ENCODE assay signal across 1 cellular context in the genomic region with DNA sequence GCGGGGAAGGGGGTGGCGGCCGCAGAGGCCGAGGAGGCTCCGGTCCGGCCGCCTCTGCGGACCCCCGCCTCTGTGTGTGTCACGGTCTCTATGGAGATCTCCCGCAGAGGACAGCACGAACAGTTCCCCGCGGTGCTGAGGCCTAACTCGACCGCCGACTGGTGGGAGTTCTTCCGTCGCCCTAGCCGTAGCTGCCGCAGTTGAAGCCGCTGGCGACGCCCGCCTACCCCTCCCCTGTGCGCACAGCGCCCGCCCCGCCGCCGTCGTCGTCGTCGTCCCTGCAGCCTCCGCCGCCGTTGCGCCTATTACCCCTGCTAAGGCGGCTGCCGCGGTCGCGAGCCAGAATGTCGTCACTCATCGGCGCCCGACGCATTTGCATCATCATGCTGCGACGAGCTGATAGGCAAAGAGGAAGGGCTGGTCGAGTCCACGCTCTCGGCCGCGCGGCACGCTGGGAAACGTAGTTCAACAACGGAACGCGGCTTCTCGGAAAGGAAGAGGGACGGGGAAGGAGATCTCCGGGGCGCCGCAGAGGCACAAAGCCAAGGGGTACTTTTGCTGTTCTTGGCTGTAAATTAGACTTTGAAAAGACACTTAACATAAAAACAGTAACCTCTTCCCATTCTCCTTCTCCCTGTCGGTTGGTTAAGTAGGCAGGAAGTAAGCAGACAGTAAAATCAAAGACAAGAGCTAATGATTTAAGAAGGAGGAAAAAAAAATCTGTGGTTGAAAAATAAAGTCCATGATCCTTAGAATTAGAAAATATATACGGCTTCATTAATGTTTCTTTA.
TF ChIP-seq lines count a peak whose summit lies in the region.

A gene (minus strand): TSS at position 346 of the 791 bp plus-strand sequence. CDS start 538 bp downstream, outside the sequence.

TF ChIP-seq in K562, 482 proteins besides CTCF, POLR2A, EP300 and RAD21 (continued from another document and continues in another):
- TF ChIP-seq, protein P1, sequence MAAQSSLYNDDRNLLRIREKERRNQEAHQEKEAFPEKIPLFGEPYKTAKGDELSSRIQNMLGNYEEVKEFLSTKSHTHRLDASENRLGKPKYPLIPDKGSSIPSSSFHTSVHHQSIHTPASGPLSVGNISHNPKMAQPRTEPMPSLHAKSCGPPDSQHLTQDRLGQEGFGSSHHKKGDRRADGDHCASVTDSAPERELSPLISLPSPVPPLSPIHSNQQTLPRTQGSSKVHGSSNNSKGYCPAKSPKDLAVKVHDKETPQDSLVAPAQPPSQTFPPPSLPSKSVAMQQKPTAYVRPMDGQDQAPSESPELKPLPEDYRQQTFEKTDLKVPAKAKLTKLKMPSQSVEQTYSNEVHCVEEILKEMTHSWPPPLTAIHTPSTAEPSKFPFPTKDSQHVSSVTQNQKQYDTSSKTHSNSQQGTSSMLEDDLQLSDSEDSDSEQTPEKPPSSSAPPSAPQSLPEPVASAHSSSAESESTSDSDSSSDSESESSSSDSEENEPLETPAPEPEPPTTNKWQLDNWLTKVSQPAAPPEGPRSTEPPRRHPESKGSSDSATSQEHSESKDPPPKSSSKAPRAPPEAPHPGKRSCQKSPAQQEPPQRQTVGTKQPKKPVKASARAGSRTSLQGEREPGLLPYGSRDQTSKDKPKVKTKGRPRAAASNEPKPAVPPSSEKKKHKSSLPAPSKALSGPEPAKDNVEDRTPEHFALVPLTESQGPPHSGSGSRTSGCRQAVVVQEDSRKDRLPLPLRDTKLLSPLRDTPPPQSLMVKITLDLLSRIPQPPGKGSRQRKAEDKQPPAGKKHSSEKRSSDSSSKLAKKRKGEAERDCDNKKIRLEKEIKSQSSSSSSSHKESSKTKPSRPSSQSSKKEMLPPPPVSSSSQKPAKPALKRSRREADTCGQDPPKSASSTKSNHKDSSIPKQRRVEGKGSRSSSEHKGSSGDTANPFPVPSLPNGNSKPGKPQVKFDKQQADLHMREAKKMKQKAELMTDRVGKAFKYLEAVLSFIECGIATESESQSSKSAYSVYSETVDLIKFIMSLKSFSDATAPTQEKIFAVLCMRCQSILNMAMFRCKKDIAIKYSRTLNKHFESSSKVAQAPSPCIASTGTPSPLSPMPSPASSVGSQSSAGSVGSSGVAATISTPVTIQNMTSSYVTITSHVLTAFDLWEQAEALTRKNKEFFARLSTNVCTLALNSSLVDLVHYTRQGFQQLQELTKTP (IDR thresholded peaks at IDR 0.05; ENCODE audit: low read depth in 1 of 2, partially characterized antibody in 2 of 2): peak in 1 of 2 experiments; percentile 90
- TF ChIP-seq, protein P2, sequence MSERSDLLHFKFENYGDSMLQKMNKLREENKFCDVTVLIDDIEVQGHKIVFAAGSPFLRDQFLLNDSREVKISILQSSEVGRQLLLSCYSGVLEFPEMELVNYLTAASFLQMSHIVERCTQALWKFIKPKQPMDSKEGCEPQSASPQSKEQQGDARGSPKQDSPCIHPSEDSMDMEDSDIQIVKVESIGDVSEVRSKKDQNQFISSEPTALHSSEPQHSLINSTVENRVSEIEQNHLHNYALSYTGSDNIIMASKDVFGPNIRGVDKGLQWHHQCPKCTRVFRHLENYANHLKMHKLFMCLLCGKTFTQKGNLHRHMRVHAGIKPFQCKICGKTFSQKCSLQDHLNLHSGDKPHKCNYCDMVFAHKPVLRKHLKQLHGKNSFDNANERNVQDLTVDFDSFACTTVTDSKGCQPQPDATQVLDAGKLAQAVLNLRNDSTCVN (CRISPR knock-in tag; IDR thresholded peaks at IDR 0.05): no peak
- TF ChIP-seq SLC30A9 (CRISPR knock-in tag; IDR thresholded peaks at IDR 0.05) (no peak), ZNF253 (CRISPR knock-in tag; conservative IDR thresholded peaks at IDR 0.05) (no peak), POLR2B (IDR thresholded peaks at IDR 0.05; ENCODE audit: low read depth, partially characterized antibody) (peak; percentile 29), RBM15 (IDR thresholded peaks at IDR 0.05; ENCODE audit: insufficient read depth, low read length) (0 out of 2 replicates have a peak, but pooled peaks have one; percentile 19), PHTF2 (CRISPR knock-in tag; IDR thresholded peaks at IDR 0.05) (no peak), ZNF174 (CRISPR knock-in tag; IDR thresholded peaks at IDR 0.05) (no peak), MAFG (tag; conservative IDR thresholded peaks at IDR 0.05) (no peak), ZEB2 (IDR thresholded peaks at IDR 0.05) (peak; percentile 88), RFX7 (CRISPR knock-in tag; IDR thresholded peaks at IDR 0.05) (no peak)
- TF ChIP-seq, protein P3, sequence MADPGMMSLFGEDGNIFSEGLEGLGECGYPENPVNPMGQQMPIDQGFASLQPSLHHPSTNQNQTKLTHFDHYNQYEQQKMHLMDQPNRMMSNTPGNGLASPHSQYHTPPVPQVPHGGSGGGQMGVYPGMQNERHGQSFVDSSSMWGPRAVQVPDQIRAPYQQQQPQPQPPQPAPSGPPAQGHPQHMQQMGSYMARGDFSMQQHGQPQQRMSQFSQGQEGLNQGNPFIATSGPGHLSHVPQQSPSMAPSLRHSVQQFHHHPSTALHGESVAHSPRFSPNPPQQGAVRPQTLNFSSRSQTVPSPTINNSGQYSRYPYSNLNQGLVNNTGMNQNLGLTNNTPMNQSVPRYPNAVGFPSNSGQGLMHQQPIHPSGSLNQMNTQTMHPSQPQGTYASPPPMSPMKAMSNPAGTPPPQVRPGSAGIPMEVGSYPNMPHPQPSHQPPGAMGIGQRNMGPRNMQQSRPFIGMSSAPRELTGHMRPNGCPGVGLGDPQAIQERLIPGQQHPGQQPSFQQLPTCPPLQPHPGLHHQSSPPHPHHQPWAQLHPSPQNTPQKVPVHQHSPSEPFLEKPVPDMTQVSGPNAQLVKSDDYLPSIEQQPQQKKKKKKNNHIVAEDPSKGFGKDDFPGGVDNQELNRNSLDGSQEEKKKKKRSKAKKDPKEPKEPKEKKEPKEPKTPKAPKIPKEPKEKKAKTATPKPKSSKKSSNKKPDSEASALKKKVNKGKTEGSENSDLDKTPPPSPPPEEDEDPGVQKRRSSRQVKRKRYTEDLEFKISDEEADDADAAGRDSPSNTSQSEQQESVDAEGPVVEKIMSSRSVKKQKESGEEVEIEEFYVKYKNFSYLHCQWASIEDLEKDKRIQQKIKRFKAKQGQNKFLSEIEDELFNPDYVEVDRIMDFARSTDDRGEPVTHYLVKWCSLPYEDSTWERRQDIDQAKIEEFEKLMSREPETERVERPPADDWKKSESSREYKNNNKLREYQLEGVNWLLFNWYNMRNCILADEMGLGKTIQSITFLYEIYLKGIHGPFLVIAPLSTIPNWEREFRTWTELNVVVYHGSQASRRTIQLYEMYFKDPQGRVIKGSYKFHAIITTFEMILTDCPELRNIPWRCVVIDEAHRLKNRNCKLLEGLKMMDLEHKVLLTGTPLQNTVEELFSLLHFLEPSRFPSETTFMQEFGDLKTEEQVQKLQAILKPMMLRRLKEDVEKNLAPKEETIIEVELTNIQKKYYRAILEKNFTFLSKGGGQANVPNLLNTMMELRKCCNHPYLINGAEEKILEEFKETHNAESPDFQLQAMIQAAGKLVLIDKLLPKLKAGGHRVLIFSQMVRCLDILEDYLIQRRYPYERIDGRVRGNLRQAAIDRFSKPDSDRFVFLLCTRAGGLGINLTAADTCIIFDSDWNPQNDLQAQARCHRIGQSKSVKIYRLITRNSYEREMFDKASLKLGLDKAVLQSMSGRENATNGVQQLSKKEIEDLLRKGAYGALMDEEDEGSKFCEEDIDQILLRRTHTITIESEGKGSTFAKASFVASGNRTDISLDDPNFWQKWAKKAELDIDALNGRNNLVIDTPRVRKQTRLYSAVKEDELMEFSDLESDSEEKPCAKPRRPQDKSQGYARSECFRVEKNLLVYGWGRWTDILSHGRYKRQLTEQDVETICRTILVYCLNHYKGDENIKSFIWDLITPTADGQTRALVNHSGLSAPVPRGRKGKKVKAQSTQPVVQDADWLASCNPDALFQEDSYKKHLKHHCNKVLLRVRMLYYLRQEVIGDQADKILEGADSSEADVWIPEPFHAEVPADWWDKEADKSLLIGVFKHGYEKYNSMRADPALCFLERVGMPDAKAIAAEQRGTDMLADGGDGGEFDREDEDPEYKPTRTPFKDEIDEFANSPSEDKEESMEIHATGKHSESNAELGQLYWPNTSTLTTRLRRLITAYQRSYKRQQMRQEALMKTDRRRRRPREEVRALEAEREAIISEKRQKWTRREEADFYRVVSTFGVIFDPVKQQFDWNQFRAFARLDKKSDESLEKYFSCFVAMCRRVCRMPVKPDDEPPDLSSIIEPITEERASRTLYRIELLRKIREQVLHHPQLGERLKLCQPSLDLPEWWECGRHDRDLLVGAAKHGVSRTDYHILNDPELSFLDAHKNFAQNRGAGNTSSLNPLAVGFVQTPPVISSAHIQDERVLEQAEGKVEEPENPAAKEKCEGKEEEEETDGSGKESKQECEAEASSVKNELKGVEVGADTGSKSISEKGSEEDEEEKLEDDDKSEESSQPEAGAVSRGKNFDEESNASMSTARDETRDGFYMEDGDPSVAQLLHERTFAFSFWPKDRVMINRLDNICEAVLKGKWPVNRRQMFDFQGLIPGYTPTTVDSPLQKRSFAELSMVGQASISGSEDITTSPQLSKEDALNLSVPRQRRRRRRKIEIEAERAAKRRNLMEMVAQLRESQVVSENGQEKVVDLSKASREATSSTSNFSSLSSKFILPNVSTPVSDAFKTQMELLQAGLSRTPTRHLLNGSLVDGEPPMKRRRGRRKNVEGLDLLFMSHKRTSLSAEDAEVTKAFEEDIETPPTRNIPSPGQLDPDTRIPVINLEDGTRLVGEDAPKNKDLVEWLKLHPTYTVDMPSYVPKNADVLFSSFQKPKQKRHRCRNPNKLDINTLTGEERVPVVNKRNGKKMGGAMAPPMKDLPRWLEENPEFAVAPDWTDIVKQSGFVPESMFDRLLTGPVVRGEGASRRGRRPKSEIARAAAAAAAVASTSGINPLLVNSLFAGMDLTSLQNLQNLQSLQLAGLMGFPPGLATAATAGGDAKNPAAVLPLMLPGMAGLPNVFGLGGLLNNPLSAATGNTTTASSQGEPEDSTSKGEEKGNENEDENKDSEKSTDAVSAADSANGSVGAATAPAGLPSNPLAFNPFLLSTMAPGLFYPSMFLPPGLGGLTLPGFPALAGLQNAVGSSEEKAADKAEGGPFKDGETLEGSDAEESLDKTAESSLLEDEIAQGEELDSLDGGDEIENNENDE (IDR thresholded peaks at IDR 0.05; ENCODE audit: low read depth, low read length): peak; percentile 61
- TF ChIP-seq, protein P4, sequence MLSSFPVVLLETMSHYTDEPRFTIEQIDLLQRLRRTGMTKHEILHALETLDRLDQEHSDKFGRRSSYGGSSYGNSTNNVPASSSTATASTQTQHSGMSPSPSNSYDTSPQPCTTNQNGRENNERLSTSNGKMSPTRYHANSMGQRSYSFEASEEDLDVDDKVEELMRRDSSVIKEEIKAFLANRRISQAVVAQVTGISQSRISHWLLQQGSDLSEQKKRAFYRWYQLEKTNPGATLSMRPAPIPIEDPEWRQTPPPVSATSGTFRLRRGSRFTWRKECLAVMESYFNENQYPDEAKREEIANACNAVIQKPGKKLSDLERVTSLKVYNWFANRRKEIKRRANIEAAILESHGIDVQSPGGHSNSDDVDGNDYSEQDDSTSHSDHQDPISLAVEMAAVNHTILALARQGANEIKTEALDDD (IDR thresholded peaks at IDR 0.05): peak; percentile 23; the same call in 1 of the 2 replicates
- TF ChIP-seq, protein P5, sequence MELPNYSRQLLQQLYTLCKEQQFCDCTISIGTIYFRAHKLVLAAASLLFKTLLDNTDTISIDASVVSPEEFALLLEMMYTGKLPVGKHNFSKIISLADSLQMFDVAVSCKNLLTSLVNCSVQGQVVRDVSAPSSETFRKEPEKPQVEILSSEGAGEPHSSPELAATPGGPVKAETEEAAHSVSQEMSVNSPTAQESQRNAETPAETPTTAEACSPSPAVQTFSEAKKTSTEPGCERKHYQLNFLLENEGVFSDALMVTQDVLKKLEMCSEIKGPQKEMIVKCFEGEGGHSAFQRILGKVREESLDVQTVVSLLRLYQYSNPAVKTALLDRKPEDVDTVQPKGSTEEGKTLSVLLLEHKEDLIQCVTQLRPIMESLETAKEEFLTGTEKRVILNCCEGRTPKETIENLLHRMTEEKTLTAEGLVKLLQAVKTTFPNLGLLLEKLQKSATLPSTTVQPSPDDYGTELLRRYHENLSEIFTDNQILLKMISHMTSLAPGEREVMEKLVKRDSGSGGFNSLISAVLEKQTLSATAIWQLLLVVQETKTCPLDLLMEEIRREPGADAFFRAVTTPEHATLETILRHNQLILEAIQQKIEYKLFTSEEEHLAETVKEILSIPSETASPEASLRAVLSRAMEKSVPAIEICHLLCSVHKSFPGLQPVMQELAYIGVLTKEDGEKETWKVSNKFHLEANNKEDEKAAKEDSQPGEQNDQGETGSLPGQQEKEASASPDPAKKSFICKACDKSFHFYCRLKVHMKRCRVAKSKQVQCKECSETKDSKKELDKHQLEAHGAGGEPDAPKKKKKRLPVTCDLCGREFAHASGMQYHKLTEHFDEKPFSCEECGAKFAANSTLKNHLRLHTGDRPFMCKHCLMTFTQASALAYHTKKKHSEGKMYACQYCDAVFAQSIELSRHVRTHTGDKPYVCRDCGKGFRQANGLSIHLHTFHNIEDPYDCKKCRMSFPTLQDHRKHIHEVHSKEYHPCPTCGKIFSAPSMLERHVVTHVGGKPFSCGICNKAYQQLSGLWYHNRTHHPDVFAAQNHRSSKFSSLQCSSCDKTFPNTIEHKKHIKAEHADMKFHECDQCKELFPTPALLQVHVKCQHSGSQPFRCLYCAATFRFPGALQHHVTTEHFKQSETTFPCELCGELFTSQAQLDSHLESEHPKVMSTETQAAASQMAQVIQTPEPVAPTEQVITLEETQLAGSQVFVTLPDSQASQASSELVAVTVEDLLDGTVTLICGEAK (IDR thresholded peaks at IDR 0.05): peak; percentile 99
- TF ChIP-seq, protein P5 (CRISPR knock-in tag; IDR thresholded peaks at IDR 0.05): no peak
- TF ChIP-seq, protein P6, sequence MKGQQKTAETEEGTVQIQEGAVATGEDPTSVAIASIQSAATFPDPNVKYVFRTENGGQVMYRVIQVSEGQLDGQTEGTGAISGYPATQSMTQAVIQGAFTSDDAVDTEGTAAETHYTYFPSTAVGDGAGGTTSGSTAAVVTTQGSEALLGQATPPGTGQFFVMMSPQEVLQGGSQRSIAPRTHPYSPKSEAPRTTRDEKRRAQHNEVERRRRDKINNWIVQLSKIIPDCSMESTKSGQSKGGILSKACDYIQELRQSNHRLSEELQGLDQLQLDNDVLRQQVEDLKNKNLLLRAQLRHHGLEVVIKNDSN (CRISPR knock-in tag; IDR thresholded peaks at IDR 0.05): peak; percentile 48; the same call in 1 of the 2 replicates
